ENCODE assay signal across 1 cellular context in the genomic region with DNA sequence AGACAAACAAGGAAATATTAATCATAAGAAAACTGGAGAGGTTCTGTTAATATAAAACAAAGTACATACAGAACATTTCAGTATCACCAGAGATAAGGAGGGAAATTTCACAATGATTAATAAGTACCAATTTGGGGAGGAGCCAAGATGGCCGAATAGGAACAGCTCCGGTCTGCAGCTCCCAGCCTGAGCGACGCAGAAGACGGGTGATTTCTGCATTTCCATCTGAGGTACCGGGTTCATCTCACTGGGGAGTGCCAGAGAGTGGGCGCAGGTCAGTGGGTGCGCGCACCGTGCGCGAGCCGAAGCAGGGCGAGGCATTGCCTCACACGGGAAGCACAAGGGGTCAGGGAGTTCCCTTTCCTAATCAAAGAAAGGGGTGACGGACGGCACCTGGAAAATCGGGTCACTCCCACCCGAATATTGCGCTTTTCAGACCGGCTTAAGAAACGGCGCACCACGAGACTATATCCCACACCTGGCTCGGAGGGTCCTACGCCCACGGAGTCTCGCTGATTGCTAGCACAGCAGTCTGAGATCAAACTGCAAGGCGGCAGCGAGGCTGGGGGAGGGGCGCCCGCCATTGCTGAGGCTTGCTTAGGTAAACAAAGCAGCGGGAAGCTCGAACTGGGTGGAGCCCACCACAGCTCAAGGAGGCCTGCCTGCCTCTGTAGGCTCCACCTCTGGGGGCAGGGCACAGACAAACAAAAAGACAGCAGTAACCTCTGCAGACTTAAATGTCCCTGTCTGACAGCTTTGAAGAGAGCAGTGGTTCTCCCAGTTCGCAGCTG. TPM values are rescaled to one million over a fixed set of nuclear protein-coding genes. Genes with fewer than 3 reads are reported as not detected.
"Had no signal": no experiment of that assay in that cellular context is flagged by ENCODE, and none has a peak within 500 bp of the region (broad histone marks: within the 10 kb centered on the region; RNA-seq: fewer than 3 reads in every experiment).

No MANE protein-coding gene starts in this region.

RNA-seq across cellular contexts. Expression of a gene that starts 44.0 kb away (rescaled TPM):
- total RNA-seq: occipital lobe had no signal
